1 cellular context compared by ENCODE assay signal in genomic region chr6:41702089-41702745, GRCh38.
TF ChIP-seq lines count a peak whose summit lies in the region.

No MANE protein-coding gene starts in this region.

TF ChIP-seq in H1, 55 proteins besides CTCF, POLR2A, EP300 and RAD21:
- no peak for TF ChIP-seq CTBP2 (IDR thresholded peaks at IDR 0.05; ENCODE audit: borderline replicate concordance, insufficient read depth, insufficient read length, low read length)
- no peak for TF ChIP-seq SUZ12 (IDR thresholded peaks at IDR 0.05; ENCODE audit: low read length)
- TF ChIP-seq MAX (IDR thresholded peaks at IDR 0.05) = no peak
- TF ChIP-seq BRCA1 (IDR thresholded peaks at IDR 0.05; ENCODE audit: low read depth, low read length) = no peak
- no peak for TF ChIP-seq GABPA (IDR thresholded peaks at IDR 0.05; ENCODE audit: borderline replicate concordance, insufficient read depth, low read length)
- no peak for TF ChIP-seq MAFK (IDR thresholded peaks at IDR 0.05; ENCODE audit: low read depth, low read length)
- no peak for TF ChIP-seq SP2 (IDR thresholded peaks at IDR 0.05; ENCODE audit: low read length)
- TF ChIP-seq CEBPB (IDR thresholded peaks at IDR 0.05; ENCODE audit: low read depth, low read length) = no peak
- TF ChIP-seq NANOG (IDR thresholded peaks at IDR 0.05; ENCODE audit: insufficient read depth, low read depth, low read length, poor library complexity, severe bottlenecking) = no peak
- no peak for TF ChIP-seq SIN3A (conservative IDR thresholded peaks at IDR 0.05 in 1 of 2, IDR thresholded peaks at IDR 0.05 in 1 of 2; ENCODE audit: low read depth in 1 of 2, low read length in 2 of 2)
- no peak for TF ChIP-seq GTF2F1 (IDR thresholded peaks at IDR 0.05; ENCODE audit: borderline replicate concordance, low read depth, low read length)
